Comparison of ENCODE assay signal across 32 cellular contexts in genomic region chrX:39971760-39972159, GRCh38.
"Had no signal": no experiment of that assay in that cellular context is flagged by ENCODE, and none has a peak within 500 bp of the region (broad histone marks: within the 10 kb centered on the region; RNA-seq: fewer than 3 reads in every experiment).

No MANE protein-coding gene starts in this region.

- H3K36me3 ChIP-seq: cardiac muscle cell, Peyer's patch, WERI-Rb-1 had no signal

- DNase-seq: activated CD4-positive, alpha-beta memory T cell treated with anti-CD3 and anti-CD28 coated beads, Interleukin-2, amount 10 ng/mL, durations not matched to agents 7 days and 5 days; activated CD4-positive, alpha-beta T cell treated with anti-CD3 and anti-CD28 coated beads for 1 hour; activated CD4-positive, alpha-beta T cell treated with anti-CD3 and anti-CD28 coated beads for 48 hours; activated CD4-positive, CD25-positive, alpha-beta regulatory T cell; activated CD8-positive, alpha-beta memory T cell treated with anti-CD3 and anti-CD28 coated beads for 24 hours; activated CD8-positive, alpha-beta memory T cell treated with anti-CD3 and anti-CD28 coated beads, Interleukin-2, amount 10 ng/mL, durations not matched to agents 7 days and 5 days; activated CD8-positive, alpha-beta memory T cell treated with anti-CD3 and anti-CD28 coated beads, Interleukin-2, amount 50 U/mL, for 48 hours; activated effector memory CD4-positive, alpha-beta T cell treated with anti-CD3 and anti-CD28 coated beads, Interleukin-2, amount 50 U/mL, for 16 hours; activated naive CD4-positive, alpha-beta T cell; activated naive CD4-positive, alpha-beta T cell treated with anti-CD3 and anti-CD28 coated beads, Interleukin-2, amount 50 U/mL, for 16 hours; activated naive CD8-positive, alpha-beta T cell treated with anti-CD3 and anti-CD28 coated beads for 36 hours; activated T-cell treated with anti-CD3 and anti-CD28 coated beads, Interleukin-2, amount 50 U/mL, for 48 hours; amniotic stem cell; aorta; Karpas-422; KBM-7; NCI-H1105; NCI-H1417 treated with DMSO at 0.1 percent for 48 hours; NCI-H187 treated with DMSO at 0.1 percent for 48 hours; NCI-H2081; NCI-H510A; NCI-H526; NCI-H748 treated with DMSO at 0.1 percent for 48 hours; NK-92 treated with Interleukin-12 subunit alpha and Interleukin-12 subunit beta, amount 100 ng/mL, for 24 hours; Peyer's patch; RPMI8226; SIG-M5 had no signal

- H3K27me3 ChIP-seq: cardiac muscle cell, Peyer's patch had no signal

- ATAC-seq: activated CD8-positive, alpha-beta memory T cell treated with anti-CD3 and anti-CD28 coated beads, Interleukin-2, amount 10 ng/mL, durations not matched to agents 7 days and 5 days; activated T-helper 17 cell treated with anti-CD3 and anti-CD28 coated beads, Interleukin-2, amount 50 U/mL, for 72 hours; PC-3; Right ventricle myocardium inferior had no signal

- H3K27ac ChIP-seq: cardiac muscle cell, Peyer's patch, WERI-Rb-1 had no signal

- H3K4me1 ChIP-seq: Peyer's patch had no signal

- H3K9me3 ChIP-seq: Peyer's patch had no signal

- H3K4me3 ChIP-seq: cardiac muscle cell, Peyer's patch had no signal
